In the genomic region with DNA sequence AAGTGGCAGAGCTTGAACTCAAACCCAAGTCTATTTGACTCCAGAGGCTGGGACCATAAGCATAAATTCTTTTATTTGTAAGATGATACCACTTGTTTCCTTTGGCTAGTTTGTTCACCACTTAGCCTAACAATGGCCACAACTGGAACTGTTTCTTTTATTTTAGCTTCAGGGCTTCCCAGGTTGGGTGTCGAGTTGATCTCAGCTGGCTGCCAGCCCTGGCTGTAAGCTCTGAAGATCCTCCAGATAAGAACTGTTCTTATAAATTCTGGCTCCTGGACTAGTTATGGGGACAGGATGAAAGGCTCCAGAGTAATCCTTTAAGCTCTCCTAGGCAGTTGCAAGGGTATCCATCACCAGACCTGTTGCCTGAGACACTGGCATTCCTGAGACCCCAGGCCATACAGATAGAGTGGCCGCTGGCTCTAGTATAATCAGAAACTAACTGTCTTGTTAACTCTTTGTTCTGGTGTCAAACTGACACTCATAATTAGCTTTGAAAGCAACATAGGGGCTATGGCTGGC, we compare ENCODE assay signal across 16 cellular contexts.
"Had no signal": no experiment of that assay in that cellular context is flagged by ENCODE, and none has a peak within 500 bp of the region (broad histone marks: within the 10 kb centered on the region; RNA-seq: fewer than 3 reads in every experiment).

No MANE protein-coding gene starts in this region.

- H3K36me3 ChIP-seq: gastroesophageal sphincter, left lung, neutrophil, thoracic aorta had no signal

- H3K4me1 Mint-ChIP-seq: activated naive CD8-positive, alpha-beta T cell treated with anti-CD3 and anti-CD28 coated beads, Interleukin-2, amount 10 ng/mL, durations not matched to agents 7 days and 5 days; naive thymus-derived CD8-positive, alpha-beta T cell had no signal

- H3K79me2 ChIP-seq: parathyroid adenoma had no signal

- H3K4me3 ChIP-seq: gastroesophageal sphincter, left lung, mucosa of descending colon, thoracic aorta had no signal

- H3K4me3 Mint-ChIP-seq: activated naive CD8-positive, alpha-beta T cell treated with anti-CD3 and anti-CD28 coated beads, Interleukin-2, amount 10 ng/mL, durations not matched to agents 7 days and 5 days; activated T-helper 1 cell treated with anti-CD3 and anti-CD28 coated beads, Interleukin-12 subunit alpha, Interleukin-12 subunit beta, Interleukin-2, Interleukin-4 antibody, amounts not matched to agents 30 ng/mL and 10 ng/mL and 1 ng/mL, durations not matched to agents 14 hours and 24 hours and 36 hours; effector memory CD8-positive, alpha-beta T cell; naive thymus-derived CD8-positive, alpha-beta T cell; T-helper 2 cell treated with Interferon-gamma antibody and Interleukin-4, amounts not matched to agents 5 μg/mL and 100 μg/mL, for 36 hours had no signal

- DNase-seq: activated naive CD8-positive, alpha-beta T cell treated with anti-CD3 and anti-CD28 coated beads, Interleukin-2, amount 10 ng/mL, durations not matched to agents 7 days and 5 days; aorta; dermis blood vessel endothelial cell; effector memory CD8-positive, alpha-beta T cell; left lung; mucosa of descending colon; naive thymus-derived CD8-positive, alpha-beta T cell; stimulated activated CD4-positive, alpha-beta T cell treated with anti-CD3 and anti-CD28 coated beads, Interleukin-12 subunit alpha, Interleukin-12 subunit beta, amount 100 ng/mL, for 4 hours; stimulated activated CD4-positive, alpha-beta T cell treated with anti-CD3 and anti-CD28 coated beads, Interleukin-2, amount 100 ng/mL, for 24 hours had no signal

- ATAC-seq: effector memory CD8-positive, alpha-beta T cell; gastroesophageal sphincter; left lung; mucosa of descending colon; naive thymus-derived CD8-positive, alpha-beta T cell had no signal

- H3K27ac ChIP-seq: epithelial cell of prostate, gastroesophageal sphincter, left lung, neutrophil, parathyroid adenoma, thoracic aorta had no signal

- H3K9ac ChIP-seq: parathyroid adenoma had no signal

- H3K9me3 Mint-ChIP-seq: activated naive CD8-positive, alpha-beta T cell treated with anti-CD3 and anti-CD28 coated beads, Interleukin-2, amount 10 ng/mL, durations not matched to agents 7 days and 5 days; activated T-helper 1 cell treated with anti-CD3 and anti-CD28 coated beads, Interleukin-12 subunit alpha, Interleukin-12 subunit beta, Interleukin-2, Interleukin-4 antibody, amounts not matched to agents 30 ng/mL and 10 ng/mL and 1 ng/mL, durations not matched to agents 14 hours and 24 hours and 36 hours; effector memory CD8-positive, alpha-beta T cell; naive thymus-derived CD8-positive, alpha-beta T cell; T-helper 2 cell treated with Interferon-gamma antibody and Interleukin-4, amounts not matched to agents 5 μg/mL and 100 μg/mL, for 36 hours had no signal

- H3K36me3 Mint-ChIP-seq: activated naive CD8-positive, alpha-beta T cell treated with anti-CD3 and anti-CD28 coated beads, Interleukin-2, amount 10 ng/mL, durations not matched to agents 7 days and 5 days; naive thymus-derived CD8-positive, alpha-beta T cell had no signal

- H3K9me3 ChIP-seq: gastroesophageal sphincter, left lung, mucosa of descending colon, neutrophil, thoracic aorta had no signal

- H3K27ac Mint-ChIP-seq: activated naive CD8-positive, alpha-beta T cell treated with anti-CD3 and anti-CD28 coated beads, Interleukin-2, amount 10 ng/mL, durations not matched to agents 7 days and 5 days; activated T-helper 1 cell treated with anti-CD3 and anti-CD28 coated beads, Interleukin-12 subunit alpha, Interleukin-12 subunit beta, Interleukin-2, Interleukin-4 antibody, amounts not matched to agents 30 ng/mL and 10 ng/mL and 1 ng/mL, durations not matched to agents 14 hours and 24 hours and 36 hours; effector memory CD8-positive, alpha-beta T cell; naive thymus-derived CD8-positive, alpha-beta T cell; T-helper 2 cell treated with Interferon-gamma antibody and Interleukin-4, amounts not matched to agents 5 μg/mL and 100 μg/mL, for 36 hours had no signal

- H3K27me3 ChIP-seq: gastroesophageal sphincter, left lung, neutrophil had no signal

- H3K4me1 ChIP-seq: gastroesophageal sphincter had no signal

- H3K27me3 Mint-ChIP-seq: activated naive CD8-positive, alpha-beta T cell treated with anti-CD3 and anti-CD28 coated beads, Interleukin-2, amount 10 ng/mL, durations not matched to agents 7 days and 5 days; naive thymus-derived CD8-positive, alpha-beta T cell had no signal

- H2AFZ ChIP-seq: parathyroid adenoma had no signal
